In genomic region chr21:43658769-43659135, GRCh38 we compare ENCODE assay signal across 8 cellular contexts. TPM values are rescaled to one million over a fixed set of nuclear protein-coding genes. Genes with fewer than 3 reads are reported as not detected.
DNase-seq lines count a peak whose midpoint lies in the region; ATAC-seq and TF ChIP-seq lines count a peak whose summit lies in the region.

No MANE protein-coding gene starts in this region.

- in situ Hi-C loops in gastrocnemius medialis (cut with MboI; ENCODE audit: low sequenced_read_pairs in 4 of 4) = no loop called here

- H3K9me3 ChIP-seq in HCT116 (ENCODE audit: control insufficient read depth in 1 of 2, insufficient read depth in 1 of 2, low read depth in 1 of 2, low read length in 2 of 2) = no peaks in the 10 kb centered on the region
- H3K9me3 ChIP-seq in heart right ventricle = no peaks in the 10 kb centered on the region
- H3K9me3 ChIP-seq in gastrocnemius medialis = no peaks in the 10 kb centered on the region

- peak overlapping the region; percentile 93 for H3K4me2 ChIP-seq in HCT116 (ENCODE audit: low read length)

- H3K27ac ChIP-seq in HCT116 (ENCODE audit: low read depth, low read length) (peak overlapping the region; percentile 83), heart right ventricle (peak overlapping the region; percentile 37 to 96 (median 91)), gastrocnemius medialis (peak overlapping the region; percentile 74 to 90 (median 88))

- no peaks in the 10 kb centered on the region for H3K27me3 ChIP-seq in HCT116 (ENCODE audit: insufficient read depth, low read length)
- H3K27me3 ChIP-seq in heart right ventricle = no peaks in the 10 kb centered on the region
- no peaks in the 10 kb centered on the region for H3K27me3 ChIP-seq in gastrocnemius medialis

- POLR2A ChIA-PET in HCT116 (lab: Charles Lee) = no interaction called here
- POLR2A ChIA-PET in activated CD4-positive, alpha-beta memory T cell treated with anti-CD3 and anti-CD28 coated beads for 36 hours (lab: Charles Lee) = interaction anchor here (0.6 to 1.3 kb wide), 2 partner anchors 11 to 70 kb away, joined by 3 read pairs; no protein-coding TSS in a partner anchor

- intact Hi-C loops in HCT116 (cut with micrococcal nuclease) = no loop called here
- intact Hi-C loops in activated CD4-positive, alpha-beta memory T cell treated with anti-CD3 and anti-CD28 coated beads for 36 hours (cut with micrococcal nuclease) = no loop called here
- intact Hi-C loops in heart right ventricle (cut with DNase I) = loop anchor here in 2 of 10 donors (10.0 kb wide), 2 partner anchors 314 to 334 kb away; no protein-coding TSS in a partner anchor
- intact Hi-C loops in gastrocnemius medialis (cut with DNase I; ENCODE audit: low total_unique reads) = loop anchor here (2.0 to 5.0 kb wide), 2 partner anchors 59 to 780 kb away; partner anchors contain the start of genes PDXK and WDR4

- H3K9me2 ChIP-seq in HCT116 (ENCODE audit: insufficient read depth) = no peaks in the 10 kb centered on the region

- 87% methylated on average over 23 of the region's 23 CpGs for WGBS in heart right ventricle, 2 donors

- no peak for TF ChIP-seq RAD21 in HCT116 (IDR thresholded peaks at IDR 0.05; ENCODE audit: low read depth)

- peaks cover 25% of the 10 kb centered on the region for H3K36me3 Mint-ChIP-seq in activated CD4-positive, alpha-beta memory T cell treated with anti-CD3 and anti-CD28 coated beads for 36 hours

- no peak for ATAC-seq in HCT116
- peak in 2 of 8 donors; percentile 6 to 38 for ATAC-seq in heart right ventricle
- ATAC-seq in gastrocnemius medialis = no peak
- no peak for ATAC-seq in GM19395 (IDR thresholded peaks at IDR 0.05; ENCODE audit: unreplicated experiment)
- ATAC-seq in HG02763 (IDR thresholded peaks at IDR 0.05; ENCODE audit: unreplicated experiment) = no peak

- H3K36me3 ChIP-seq in HCT116 (ENCODE audit: control insufficient read depth in 1 of 2, insufficient read depth in 2 of 2, low read length in 2 of 2) (peaks cover 9 to 21% of the 10 kb centered on the region in 2 experiments; a peak in 3 of 4 replicates), heart right ventricle (peaks cover 0 to 22% (median 5%) of the 10 kb centered on the region in 9 donors), gastrocnemius medialis (peaks cover 0 to 12% of the 10 kb centered on the region in 2 donors)

- H3K4me1 ChIP-seq in HCT116 (ENCODE audit: control insufficient read depth in 1 of 2, insufficient read depth in 2 of 2, low read length in 2 of 2) (peaks cover 10 to 25% of the 10 kb centered on the region in 2 experiments), heart right ventricle (peaks cover 0 to 42% (median 28%) of the 10 kb centered on the region in 9 donors), gastrocnemius medialis (peaks cover 17 to 19% of the 10 kb centered on the region in 2 donors)

- H3K27ac Mint-ChIP-seq in activated CD4-positive, alpha-beta memory T cell treated with anti-CD3 and anti-CD28 coated beads for 36 hours = peak overlapping the region; percentile 83

- DNase-seq in HCT116 (ENCODE audit: low read depth, low spot score) = no peak
- DNase-seq in activated CD4-positive, alpha-beta memory T cell treated with anti-CD3 and anti-CD28 coated beads for 36 hours = no peak
- DNase-seq in heart right ventricle = peak; percentile 9 to 37
- DNase-seq in gastrocnemius medialis = peak in 1 of 2 donors; percentile 21
- no peak for DNase-seq in inferior parietal cortex (ENCODE audit: extremely low spot score)
- no peak for DNase-seq in OCI-M1 (lab: John Stamatoyannopoulos, UW)

- CTCF ChIA-PET in HCT116 (lab: Charles Lee) = no interaction called here
- CTCF ChIA-PET in activated CD4-positive, alpha-beta memory T cell treated with anti-CD3 and anti-CD28 coated beads for 36 hours (lab: Charles Lee) = interaction anchor here (1.0 kb wide), 1 partner anchor 11 kb away, joined by 3 read pairs; no protein-coding TSS in a partner anchor

- no peaks in the 10 kb centered on the region for H3K27me3 Mint-ChIP-seq in activated CD4-positive, alpha-beta memory T cell treated with anti-CD3 and anti-CD28 coated beads for 36 hours

- H3K4me3 ChIP-seq in HCT116 (replicated peaks in 1 of 2; ENCODE audit: low read depth in 1 of 2, low read length in 2 of 2) = peak overlapping the region; percentile 32 to 79; a peak in 3 of 4 replicates
- H3K4me3 ChIP-seq in heart right ventricle = peak overlapping the region in 9 of 10 donors; percentile 89 to 100 (median 98)
- peak overlapping the region; percentile 74 to 98 (median 88) for H3K4me3 ChIP-seq in gastrocnemius medialis

- H3K79me2 ChIP-seq in HCT116 (ENCODE audit: insufficient read depth, low read length) = peaks cover 44% of the 10 kb centered on the region

- no peaks in the 10 kb centered on the region for H3K9me3 Mint-ChIP-seq in activated CD4-positive, alpha-beta memory T cell treated with anti-CD3 and anti-CD28 coated beads for 36 hours

- no peak overlapping the region for H2AFZ ChIP-seq in HCT116 (ENCODE audit: low read depth, low read length, poor library complexity, severe bottlenecking)

- TF ChIP-seq POLR2A in HCT116 (IDR thresholded peaks at IDR 0.05; ENCODE audit: borderline replicate concordance, extremely low read depth, insufficient read depth, insufficient read length) (no peak), gastrocnemius medialis (IDR thresholded peaks at IDR 0.05) (no peak)

- peaks cover 40% of the 10 kb centered on the region for H3K4me1 Mint-ChIP-seq in activated CD4-positive, alpha-beta memory T cell treated with anti-CD3 and anti-CD28 coated beads for 36 hours (ENCODE audit: low read depth)

- peak overlapping the region; percentile 94 for H3K9ac ChIP-seq in HCT116 (ENCODE audit: low read length)

- no TSS peak for BruUV-seq in HCT116 (replicated peaks; lab: Mats Ljungman, UMichigan)

- peak overlapping the region; percentile 69 for H3K4me3 Mint-ChIP-seq in activated CD4-positive, alpha-beta memory T cell treated with anti-CD3 and anti-CD28 coated beads for 36 hours

- no peaks in the 10 kb centered on the region for H4K20me1 ChIP-seq in HCT116 (ENCODE audit: insufficient read depth)

- RAD21 ChIA-PET in HCT116 (lab: Charles Lee; ENCODE audit: low non-redundant PET in 1 of 2, low total read pairs in 2 of 2, uncharacterized antibody in 2 of 2, unreplicated experiment in 2 of 2) = no interaction called here

- TF ChIP-seq CTCF in HCT116 (IDR thresholded peaks at IDR 0.05 in 2 of 3, conservative IDR thresholded peaks at IDR 0.05 in 1 of 3; ENCODE audit: borderline replicate concordance in 1 of 3, insufficient read depth in 1 of 3, low read depth in 2 of 3, low read length in 2 of 3) (no peak), heart right ventricle (IDR thresholded peaks at IDR 0.05) (no peak), gastrocnemius medialis (IDR thresholded peaks at IDR 0.05 in 4 of 5, conservative IDR thresholded peaks at IDR 0.05 in 1 of 5) (no peak)

TF ChIP-seq in HCT116, 20 proteins besides CTCF, POLR2A, EP300 and RAD21 (continues in another document):
- no peak for TF ChIP-seq CEBPB (IDR thresholded peaks at IDR 0.05; ENCODE audit: low read depth)
- no peak for TF ChIP-seq ELF1 (IDR thresholded peaks at IDR 0.05; ENCODE audit: borderline replicate concordance, low read depth)
- no peak for TF ChIP-seq EZH2phosphoT487 (IDR thresholded peaks at IDR 0.05; ENCODE audit: borderline replicate concordance)
- TF ChIP-seq SIN3A (IDR thresholded peaks at IDR 0.05; ENCODE audit: low read depth) = no peak
- TF ChIP-seq ZNF274 (IDR thresholded peaks at IDR 0.05; ENCODE audit: low read depth, low read length) = no peak
- no peak for TF ChIP-seq ZBTB33 (IDR thresholded peaks at IDR 0.05; ENCODE audit: extremely low read depth, insufficient replicate concordance, low read length)
- no peak for TF ChIP-seq JUND (IDR thresholded peaks at IDR 0.05)
- no peak for TF ChIP-seq YY1 (IDR thresholded peaks at IDR 0.05; ENCODE audit: extremely low read depth, insufficient replicate concordance, low read depth, low read length)
- TF ChIP-seq SRF (IDR thresholded peaks at IDR 0.05; ENCODE audit: low read depth) = no peak
- TF ChIP-seq POLR2AphosphoS5 (IDR thresholded peaks at IDR 0.05; ENCODE audit: low read depth, low read length) = no peak

RNA-seq across cellular contexts. Expression of gene HSF2BP, which starts 0.5 kb away (rescaled TPM):
- 0.59 TPM for total RNA-seq in HCT116 (2021; ENCODE audit: unreplicated experiment)
- 0.47 and 0.56 TPM in 2 replicates for polyA plus RNA-seq in HCT116 (2012)
- under 1 TPM; 0.50 to 0.73 TPM for total RNA-seq in activated CD4-positive, alpha-beta memory T cell treated with anti-CD3 and anti-CD28 coated beads for 36 hours
- under 1 TPM in 5 of 10 donors, not detected in 5; 0.12 to 0.51 (median 0.18) TPM for total RNA-seq in heart right ventricle
- under 1 TPM in 1 of 2 donors, not detected in 1; 0.16 TPM for polyA plus RNA-seq in heart right ventricle
- total RNA-seq in gastrocnemius medialis = under 1 TPM in 1 of 4 donors, not detected in 3; 0.63 TPM

RNA-seq across cellular contexts. Expression of gene RRP1B, which starts 0.6 kb away (rescaled TPM):
- 55.9 TPM for total RNA-seq in HCT116 (2021; ENCODE audit: unreplicated experiment)
- polyA plus RNA-seq in HCT116 (2012) = 17.9 and 21.4 TPM in 2 replicates
- 10 to 100 TPM; 66.7 to 69.9 TPM for total RNA-seq in activated CD4-positive, alpha-beta memory T cell treated with anti-CD3 and anti-CD28 coated beads for 36 hours
- total RNA-seq in heart right ventricle = 10 to 100 TPM in 2 of 10 donors, 1 to 10 TPM in 8; 7.1 to 11.3 (median 8.6) TPM
- polyA plus RNA-seq in heart right ventricle = 1 to 10 TPM; 5.0 to 5.9 TPM
- total RNA-seq in gastrocnemius medialis = 10 to 100 TPM; 12.5 to 24.7 (median 18.9) TPM

Comparison
In these comparisons a context has a peak if more than half of its experiments do, and no peak if none do; other contexts are left out.
1. DNase-seq: peak in heart right ventricle (2 of 2); none in HCT116 (single experiment), activated CD4-positive, alpha-beta memory T cell treated with anti-CD3 and anti-CD28 coated beads for 36 hours (single experiment), inferior parietal cortex (single experiment) and OCI-M1 (single experiment).
2. Peak in every context shown above with its lines, with median percentiles within 50 percentile points of each other: H3K27ac ChIP-seq and H3K4me3 ChIP-seq.